15 cellular contexts compared by ENCODE assay signal in the genomic region with DNA sequence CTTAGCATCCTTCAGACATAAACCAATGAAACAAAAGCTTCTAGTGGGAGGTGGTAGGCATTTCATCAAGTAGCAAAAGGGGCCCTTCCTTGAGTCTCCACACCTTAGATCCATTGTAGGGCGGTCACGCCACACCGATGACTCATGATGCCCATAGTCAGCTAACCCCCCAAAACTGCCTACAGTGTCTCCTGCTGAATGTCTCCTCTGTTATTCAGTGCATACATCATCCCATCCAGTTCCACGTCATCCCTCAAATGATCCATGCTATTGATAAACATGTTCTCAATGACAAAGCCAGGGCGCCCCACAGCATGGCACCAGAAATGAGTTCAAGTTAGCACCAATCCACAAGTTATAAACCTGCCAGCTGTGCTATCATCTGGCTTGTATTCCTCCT. TPM values are rescaled to one million over a fixed set of nuclear protein-coding genes. Genes with fewer than 3 reads are reported as not detected.
A peak's percentile ranks its signal among the peaks of the same experiment; 100 is the strongest.
DNase-seq lines count a peak whose midpoint lies in the region; ATAC-seq and FAIRE-seq lines count a peak whose summit lies in the region.
"Had no signal": no experiment of that assay in that cellular context is flagged by ENCODE, and none has a peak within 500 bp of the region (broad histone marks: within the 10 kb centered on the region; RNA-seq: fewer than 3 reads in every experiment).

No MANE protein-coding gene starts in this region.

- intact Hi-C loops in sciatic nerve (cut with DNase I): loop anchor here (10.0 kb wide), 1 partner anchor 543 kb away; no protein-coding TSS in a partner anchor

- no peak overlapping the region for H3K4me3 Mint-ChIP-seq in CD8-positive, alpha-beta memory T cell
- no peak overlapping the region for H3K4me3 Mint-ChIP-seq in activated CD8-positive, alpha-beta memory T cell treated with anti-CD3 and anti-CD28 coated beads, Interleukin-2, amount 10 ng/mL, durations not matched to agents 7 days and 5 days
- H3K4me3 Mint-ChIP-seq: CD4-positive, alpha-beta T cell; HFFc6 had no signal

- H3K4me1 ChIP-seq in CD8-positive, alpha-beta memory T cell (ENCODE audit: insufficient read depth, low read length): peaks cover 8% of the 10 kb centered on the region
- H3K4me1 ChIP-seq: A549 had no signal

- H3K36me3 ChIP-seq in CD8-positive, alpha-beta memory T cell (ENCODE audit: insufficient read depth, low read length): no peaks in the 10 kb centered on the region
- H3K36me3 ChIP-seq in MG63: no peaks in the 10 kb centered on the region
- H3K36me3 ChIP-seq: BLaER1 treated with 17β-estradiol and CSF1 and Interleukin-3, amounts not matched to agents 10 nM and 100 nM had no signal

- peak; percentile 60 for DNase-seq in Daoy (ENCODE audit: low read depth)
- peak; percentile 41 for DNase-seq in RCC 7860 (ENCODE audit: low spot score)
- peak; percentile 10 for DNase-seq in kidney tubule cell (ENCODE audit: low spot score)
- no peak for DNase-seq in sciatic nerve (ENCODE audit: low spot score)
- DNase-seq in stimulated activated CD8-positive, alpha-beta memory T cell treated with anti-CD3 and anti-CD28 coated beads, Interleukin-4, amount 100 ng/mL, for 48 hours: no peak
- no peak for DNase-seq in CD8-positive, alpha-beta memory T cell
- no peak for DNase-seq in MG63
- DNase-seq in activated CD8-positive, alpha-beta memory T cell treated with anti-CD3 and anti-CD28 coated beads, Interleukin-2, amount 10 ng/mL, durations not matched to agents 7 days and 5 days: no peak
- DNase-seq: COR-L47, GF-D8 had no signal

- no peaks in the 10 kb centered on the region for H3K27me3 ChIP-seq in CD8-positive, alpha-beta memory T cell (ENCODE audit: insufficient read depth, low read length, poor library complexity, severe bottlenecking)
- 0 out of 2 replicates have a peak, but pooled peaks cover under 1% of the 10 kb centered on the region for H3K27me3 ChIP-seq in MG63
- H3K27me3 ChIP-seq: BLaER1 treated with 17β-estradiol and CSF1 and Interleukin-3, amounts not matched to agents 10 nM and 100 nM had no signal

- no peaks in the 10 kb centered on the region for H3K9me3 Mint-ChIP-seq in CD8-positive, alpha-beta memory T cell
- no peaks in the 10 kb centered on the region for H3K9me3 Mint-ChIP-seq in activated CD8-positive, alpha-beta memory T cell treated with anti-CD3 and anti-CD28 coated beads, Interleukin-2, amount 10 ng/mL, durations not matched to agents 7 days and 5 days (ENCODE audit: low read depth)
- H3K9me3 Mint-ChIP-seq: CD4-positive, alpha-beta T cell had no signal

- ATAC-seq in sciatic nerve: peak; percentile 19
- ATAC-seq in activated CD8-positive, alpha-beta memory T cell treated with anti-CD3 and anti-CD28 coated beads, Interleukin-2, amount 10 ng/mL, durations not matched to agents 7 days and 5 days: no peak

- POLR2A ChIA-PET in CD8-positive, alpha-beta memory T cell (lab: Charles Lee): interaction anchor here (1.0 kb wide), 1 partner anchor 61 kb away, joined by 3 read pairs; no protein-coding TSS in a partner anchor

- H3K27ac Mint-ChIP-seq in CD8-positive, alpha-beta memory T cell: no peak overlapping the region
- no peak overlapping the region for H3K27ac Mint-ChIP-seq in activated CD8-positive, alpha-beta memory T cell treated with anti-CD3 and anti-CD28 coated beads, Interleukin-2, amount 10 ng/mL, durations not matched to agents 7 days and 5 days
- H3K27ac Mint-ChIP-seq: CD4-positive, alpha-beta T cell; HFFc6 had no signal

- peaks cover under 1 to 4% (median 2%) of the 10 kb centered on the region in 3 donors for H3K4me1 Mint-ChIP-seq in CD8-positive, alpha-beta memory T cell
- peaks cover 2% of the 10 kb centered on the region for H3K4me1 Mint-ChIP-seq in activated CD8-positive, alpha-beta memory T cell treated with anti-CD3 and anti-CD28 coated beads, Interleukin-2, amount 10 ng/mL, durations not matched to agents 7 days and 5 days

- no peaks in the 10 kb centered on the region for H3K36me3 Mint-ChIP-seq in CD8-positive, alpha-beta memory T cell
- H3K36me3 Mint-ChIP-seq in activated CD8-positive, alpha-beta memory T cell treated with anti-CD3 and anti-CD28 coated beads, Interleukin-2, amount 10 ng/mL, durations not matched to agents 7 days and 5 days: no peaks in the 10 kb centered on the region

- peaks cover 6 to 17% of the 10 kb centered on the region in 2 donors for H3K27me3 Mint-ChIP-seq in CD8-positive, alpha-beta memory T cell
- H3K27me3 Mint-ChIP-seq in activated CD8-positive, alpha-beta memory T cell treated with anti-CD3 and anti-CD28 coated beads, Interleukin-2, amount 10 ng/mL, durations not matched to agents 7 days and 5 days: peaks cover 31% of the 10 kb centered on the region
- H3K27me3 Mint-ChIP-seq: CD4-positive, alpha-beta T cell had no signal

- CTCF ChIA-PET in CD8-positive, alpha-beta memory T cell (lab: Charles Lee): interaction anchor here (0.6 to 5.9 kb wide), 18 partner anchors 11 to 98 kb away, joined by 3 to 165 read pairs (median 6); partner anchors contain the start of gene ACKR3
- CTCF ChIA-PET in activated CD8-positive, alpha-beta memory T cell treated with anti-CD3 and anti-CD28 coated beads, Interleukin-2, amount 10 ng/mL, durations not matched to agents 7 days and 5 days (lab: Charles Lee): interaction anchor here (0.7 to 8.3 kb wide), 21 partner anchors 11 to 515 kb away, joined by 3 to 230 read pairs (median 8); partner anchors contain the start of gene ACKR3

- H3K4me3 ChIP-seq in CD8-positive, alpha-beta memory T cell (ENCODE audit: low read length): no peak overlapping the region
- H3K4me3 ChIP-seq in MG63: no peak overlapping the region
- H3K4me3 ChIP-seq: A549; BLaER1 treated with 17β-estradiol and CSF1 and Interleukin-3, amounts not matched to agents 10 nM and 100 nM had no signal

- H3K9me3 ChIP-seq in CD8-positive, alpha-beta memory T cell (ENCODE audit: low read length): no peaks in the 10 kb centered on the region
- no peaks in the 10 kb centered on the region for H3K9me3 ChIP-seq in MG63
- H3K9me3 ChIP-seq: A549 had no signal

- FAIRE-seq in RCC 7860 (lab: Jason Lieb, UNC): no peak
- FAIRE-seq: A549 had no signal

- no peak overlapping the region for H3K27ac ChIP-seq in CD8-positive, alpha-beta memory T cell (ENCODE audit: low read depth, low read length)
- H3K27ac ChIP-seq: A549 had no signal

RNA-seq across cellular contexts. Expression of gene ACKR3, which starts 57.4 kb away (rescaled TPM):
- 5.4 and 6.3 TPM in 2 replicates for total RNA-seq in Daoy (2014; rRNA removed; shearing (Covaris generic))
- 90.5 TPM for total RNA-seq in sciatic nerve
- total RNA-seq in CD8-positive, alpha-beta memory T cell: 1 to 10 TPM in 1 of 2 experiments, under 1 TPM in 1; 0.90 to 1.6 TPM
- 5.5 TPM for polyA plus RNA-seq in CD8-positive, alpha-beta memory T cell
- 15.6 and 19.0 TPM in 2 replicates for total RNA-seq in MG63 (2014; rRNA removed; shearing (Covaris generic); ENCODE audit: low replicate concordance)
- total RNA-seq in activated CD8-positive, alpha-beta memory T cell treated with anti-CD3 and anti-CD28 coated beads, Interleukin-2, amount 10 ng/mL, durations not matched to agents 7 days and 5 days: 1 to 10 TPM; 1.3 to 3.3 TPM
- total RNA-seq: HT-29 had no signal

Comparison
In these comparisons a context has a peak if more than half of its experiments do, and no peak if none do; other contexts are left out.
1. DNase-seq: peak in Daoy (single experiment), RCC 7860 (single experiment) and kidney tubule cell (single experiment); none in sciatic nerve (single experiment), stimulated activated CD8-positive, alpha-beta memory T cell treated with anti-CD3 and anti-CD28 coated beads, Interleukin-4, amount 100 ng/mL, for 48 hours (single experiment), CD8-positive, alpha-beta memory T cell (0 of 5), MG63 (single experiment) and activated CD8-positive, alpha-beta memory T cell treated with anti-CD3 and anti-CD28 coated beads, Interleukin-2, amount 10 ng/mL, durations not matched to agents 7 days and 5 days (single experiment).